8 cellular contexts compared by ENCODE assay signal in the genomic region with DNA sequence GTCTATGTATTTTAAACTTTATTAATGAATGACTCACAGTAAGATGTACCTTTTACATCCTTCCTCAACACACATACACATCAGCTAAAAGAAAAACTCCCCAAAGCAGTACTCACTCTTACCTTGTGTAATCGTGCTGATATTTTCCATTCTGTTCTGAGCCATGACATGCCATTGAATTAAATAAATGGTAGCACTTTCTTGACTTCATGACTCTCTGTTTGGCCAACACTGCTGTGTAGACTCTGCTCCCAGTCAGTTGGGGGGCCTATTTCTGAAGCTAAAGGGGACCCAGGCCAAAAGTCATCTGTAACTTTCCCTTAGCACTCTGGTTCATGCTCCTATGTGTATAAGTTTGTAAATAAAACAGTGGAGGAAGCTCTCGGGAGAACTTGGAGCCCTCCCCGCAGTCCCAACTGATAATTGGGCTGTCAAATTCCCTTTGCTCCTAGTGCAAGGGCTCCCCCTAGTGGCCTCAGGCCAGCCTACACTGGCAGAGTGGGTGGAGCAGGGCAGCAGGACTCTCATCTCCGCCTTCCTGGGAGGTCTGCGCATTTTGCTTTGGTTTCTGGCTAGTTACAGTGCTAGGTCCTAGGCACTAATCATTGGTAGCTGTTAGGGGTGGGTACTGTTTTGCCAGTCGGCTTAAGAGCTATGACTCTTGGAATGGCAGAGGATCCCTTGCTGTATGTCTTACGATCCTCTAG. TPM values are rescaled to one million over a fixed set of nuclear protein-coding genes. Genes with fewer than 3 reads are reported as not detected.
DNase-seq lines count a peak whose midpoint lies in the region; ATAC-seq, FAIRE-seq and TF ChIP-seq lines count a peak whose summit lies in the region.

No MANE protein-coding gene starts in this region.

- no peak for TF ChIP-seq POLR2A in GM12891 (IDR thresholded peaks at IDR 0.05; ENCODE audit: low read depth, low read length)

- no peak for FAIRE-seq in GM12891 (lab: Jason Lieb, UNC)

- H3K4me1 ChIP-seq in right atrium auricular region, result peaks cover 0 to 29% of the 10 kb centered on the region in 2 donors

- intact Hi-C loops in sciatic nerve (cut with DNase I), result no loop called here

- no peaks in the 10 kb centered on the region for H3K27me3 ChIP-seq in right atrium auricular region

- no peaks in the 10 kb centered on the region for H3K36me3 ChIP-seq in right atrium auricular region

- peak; percentile 93 to 96 for TF ChIP-seq CTCF in right atrium auricular region (IDR thresholded peaks at IDR 0.05)

- no peak overlapping the region for H3K4me3 ChIP-seq in right atrium auricular region

- peak; percentile 56 for DNase-seq in GM12891 (ENCODE audit: insufficient read length, low spot score)
- DNase-seq in MV-4-11 (lab: John Stamatoyannopoulos, UW), result peak; percentile 7
- DNase-seq in T follicular helper cell (ENCODE audit: low read depth), result peak; percentile 28
- DNase-seq in amniotic stem cell (lab: John Stamatoyannopoulos, UW), result peak; percentile 53
- peak; percentile 79 for DNase-seq in right atrium auricular region (ENCODE audit: low spot score)
- peak; percentile 87 for DNase-seq in sciatic nerve (ENCODE audit: low spot score)
- no peak for DNase-seq in mesenteric fat pad (ENCODE audit: low spot score)

- H3K9me3 ChIP-seq in right atrium auricular region, result no peaks in the 10 kb centered on the region

- H3K27ac ChIP-seq in right atrium auricular region, result no peak overlapping the region

- peak; percentile 48 for ATAC-seq in HG02588 (IDR thresholded peaks at IDR 0.05; ENCODE audit: unreplicated experiment)
- ATAC-seq in sciatic nerve, result peak; percentile 76

TF ChIP-seq in GM12891, 5 proteins besides CTCF, POLR2A, EP300 and RAD21:
- TF ChIP-seq TAF1 (IDR thresholded peaks at IDR 0.05; ENCODE audit: low read depth, low read length), result no peak
- TF ChIP-seq PAX5 (IDR thresholded peaks at IDR 0.05; ENCODE audit: insufficient read depth, low read length, severe bottlenecking), result no peak
- TF ChIP-seq POLR2AphosphoS5 (IDR thresholded peaks at IDR 0.05; ENCODE audit: low read depth, low read length), result no peak
- TF ChIP-seq POU2F2 (IDR thresholded peaks at IDR 0.05; ENCODE audit: low read depth, low read length), result no peak

RNA-seq across cellular contexts. Expression of gene FYB2, which starts 1.7 kb away (rescaled TPM):
- polyA plus RNA-seq in GM12891 (2012; ENCODE audit: low read depth, missing spikeins), result not detected
- total RNA-seq in right atrium auricular region (under 1 TPM; 0.39 to 0.70 TPM), sciatic nerve (not detected), mesenteric fat pad (not detected)

RNA-seq across cellular contexts. Expression of gene C8A, which starts 33.7 kb away (rescaled TPM):
- not detected for polyA plus RNA-seq in GM12891 (2012; ENCODE audit: low read depth, missing spikeins)
- total RNA-seq in right atrium auricular region, result not detected
- total RNA-seq in sciatic nerve, result not detected
- total RNA-seq in mesenteric fat pad, result not detected
